1 cellular context compared by ENCODE assay signal in genomic region chr13:72544042-72544441, GRCh38.
TF ChIP-seq lines count a peak whose summit lies in the region.

No MANE protein-coding gene starts in this region.

TF ChIP-seq in SK-N-SH treated with all-trans-retinoic acid at 6 μM for 48 hours, 23 proteins besides CTCF, POLR2A, EP300 and RAD21 (continued from another document):
- TF ChIP-seq ISL1 (CRISPR knock-in tag; IDR thresholded peaks at IDR 0.05) (no peak), BACH2 (CRISPR knock-in tag; IDR thresholded peaks at IDR 0.05; ENCODE audit: borderline replicate concordance) (no peak), ARNTL (CRISPR knock-in tag; IDR thresholded peaks at IDR 0.05; ENCODE audit: borderline replicate concordance, low read depth) (no peak), CSRNP3 (CRISPR knock-in tag; IDR thresholded peaks at IDR 0.05) (no peak), TSHZ2 (CRISPR knock-in tag; IDR thresholded peaks at IDR 0.05) (no peak), TOX (CRISPR knock-in tag; IDR thresholded peaks at IDR 0.05; ENCODE audit: borderline replicate concordance) (no peak), ZFP30 (CRISPR knock-in tag; IDR thresholded peaks at IDR 0.05) (no peak), ZNF70 (CRISPR knock-in tag; IDR thresholded peaks at IDR 0.05) (no peak), TCF4 (CRISPR knock-in tag; IDR thresholded peaks at IDR 0.05; ENCODE audit: borderline replicate concordance) (no peak)
